17 cellular contexts compared by ENCODE assay signal in genomic region chr11:83520849-83521248, GRCh38.
A peak's percentile ranks its signal among the peaks of the same experiment; 100 is the strongest.
DNase-seq lines count a peak whose midpoint lies in the region; ATAC-seq and TF ChIP-seq lines count a peak whose summit lies in the region.
"Had no signal": no experiment of that assay in that cellular context is flagged by ENCODE, and none has a peak within 500 bp of the region (broad histone marks: within the 10 kb centered on the region; RNA-seq: fewer than 3 reads in every experiment).

No MANE protein-coding gene starts in this region.

- intact Hi-C loops in left cardiac atrium (cut with DNase I) (loop anchor here in 1 of 2 donors (5.0 kb wide), 1 partner anchor 201 kb away; no protein-coding TSS in a partner anchor), gastrocnemius medialis (cut with DNase I; ENCODE audit: low total_unique reads) (no loop called here)

- in situ Hi-C loops in gastrocnemius medialis (cut with MboI; ENCODE audit: low sequenced_read_pairs in 4 of 4): no loop called here

- peak overlapping the region; percentile 28 for H2BK120ac ChIP-seq in mesendoderm (ENCODE audit: low read depth, low read length)

- H2BK5ac ChIP-seq in mesendoderm (ENCODE audit: low read length): no peak overlapping the region

- H3K4ac ChIP-seq in mesendoderm (ENCODE audit: low read depth, low read length): no peak overlapping the region

- H3K4me3 ChIP-seq in mesendoderm (ENCODE audit: low read length) (no peak overlapping the region), gastrocnemius medialis (no peak overlapping the region)
- H3K4me3 ChIP-seq: A549, BLaER1 had no signal

- H3K9me3 ChIP-seq in gastrocnemius medialis: no peaks in the 10 kb centered on the region
- H3K9me3 ChIP-seq: A549 had no signal

- H3K27me3 ChIP-seq in mesendoderm (ENCODE audit: insufficient read depth, low read length, poor library complexity): no peaks in the 10 kb centered on the region
- no peaks in the 10 kb centered on the region for H3K27me3 ChIP-seq in gastrocnemius medialis
- H3K27me3 ChIP-seq: BLaER1 had no signal

- H3K9ac ChIP-seq in mesendoderm (ENCODE audit: low read length): no peak overlapping the region
- H3K9ac ChIP-seq: BLaER1, KMS-11 had no signal

- H4K8ac ChIP-seq in mesendoderm (ENCODE audit: low read depth, low read length): no peak overlapping the region

- H3K18ac ChIP-seq in mesendoderm (ENCODE audit: low read length): no peak overlapping the region

- H2BK15ac ChIP-seq in mesendoderm (replicated peaks; ENCODE audit: low read depth): no peak overlapping the region

- H3K23ac ChIP-seq in mesendoderm (ENCODE audit: low read length): no peak overlapping the region

- DNase-seq in Ammon's horn (ENCODE audit: low spot score): peak; percentile 45
- DNase-seq in NCI-H510A treated with DMSO at 0.1 percent for 48 hours (lab: John Stamatoyannopoulos, UW): peak; percentile 71
- peak; percentile 7 for DNase-seq in astrocyte of the hippocampus (ENCODE audit: low read depth, low spot score)
- no peak for DNase-seq in mesendoderm
- no peak for DNase-seq in left cardiac atrium
- no peak for DNase-seq in NCI-H82 (lab: John Stamatoyannopoulos, UW)
- DNase-seq in gastrocnemius medialis: no peak
- DNase-seq: Calu3; CD4-positive, alpha-beta memory T cell; NCI-H1092; NCI-H1436 treated with DMSO at 0.1 percent for 48 hours; OCI-M1; Right ventricle myocardium superior had no signal

- no peaks in the 10 kb centered on the region for H3K36me3 ChIP-seq in mesendoderm (ENCODE audit: control insufficient read depth, insufficient read depth, low read length)
- no peaks in the 10 kb centered on the region for H3K36me3 ChIP-seq in gastrocnemius medialis
- H3K36me3 ChIP-seq: BLaER1 had no signal

- no CpG with 5 or more reads among the region's 3 CpGs for WGBS in mesendoderm (ENCODE audit: extremely low coverage, insufficient coverage, low lambda C conversion rate)

- H3K56ac ChIP-seq in mesendoderm (ENCODE audit: low read length): no peak overlapping the region

- no peak overlapping the region for H3K27ac ChIP-seq in mesendoderm (ENCODE audit: low read depth, low read length)
- no peak overlapping the region for H3K27ac ChIP-seq in gastrocnemius medialis
- H3K27ac ChIP-seq: A549, BLaER1, KMS-11 had no signal

- no peak for TF ChIP-seq CTCF in gastrocnemius medialis (IDR thresholded peaks at IDR 0.05 in 4 of 5, conservative IDR thresholded peaks at IDR 0.05 in 1 of 5)

- TF ChIP-seq POLR2A in gastrocnemius medialis (IDR thresholded peaks at IDR 0.05): no peak

- no peaks in the 10 kb centered on the region for H3K4me1 ChIP-seq in mesendoderm (ENCODE audit: control insufficient read depth, low read depth, low read length)
- peaks cover 0 to 17% of the 10 kb centered on the region in 2 donors for H3K4me1 ChIP-seq in gastrocnemius medialis
- H3K4me1 ChIP-seq: A549 had no signal

- no peak overlapping the region for H3K4me2 ChIP-seq in mesendoderm (ENCODE audit: low read length)
- H3K4me2 ChIP-seq: A549, BLaER1, KMS-11 had no signal

- H3K79me2 ChIP-seq in mesendoderm (ENCODE audit: control insufficient read depth, insufficient read depth, low read length): no peaks in the 10 kb centered on the region

- ATAC-seq in left cardiac atrium (no peak), gastrocnemius medialis (no peak), GM21528 (IDR thresholded peaks at IDR 0.05; ENCODE audit: low FRiP score, unreplicated experiment) (no peak)

- no peaks in the 10 kb centered on the region for H3K79me1 ChIP-seq in mesendoderm (ENCODE audit: low read length)

- H2AK5ac ChIP-seq in mesendoderm (ENCODE audit: low read length): no peak overlapping the region

- peak overlapping the region; percentile 59 for H4K5ac ChIP-seq in mesendoderm (ENCODE audit: low read length)

Comparison
In these comparisons a context has a peak if more than half of its experiments do, and no peak if none do; other contexts are left out.
1. DNase-seq: peak in Ammon's horn (single experiment), NCI-H510A treated with DMSO at 0.1 percent for 48 hours (single experiment) and astrocyte of the hippocampus (single experiment); none in mesendoderm (single experiment), left cardiac atrium (single experiment), NCI-H82 (single experiment) and gastrocnemius medialis (0 of 2).